In the genomic region with DNA sequence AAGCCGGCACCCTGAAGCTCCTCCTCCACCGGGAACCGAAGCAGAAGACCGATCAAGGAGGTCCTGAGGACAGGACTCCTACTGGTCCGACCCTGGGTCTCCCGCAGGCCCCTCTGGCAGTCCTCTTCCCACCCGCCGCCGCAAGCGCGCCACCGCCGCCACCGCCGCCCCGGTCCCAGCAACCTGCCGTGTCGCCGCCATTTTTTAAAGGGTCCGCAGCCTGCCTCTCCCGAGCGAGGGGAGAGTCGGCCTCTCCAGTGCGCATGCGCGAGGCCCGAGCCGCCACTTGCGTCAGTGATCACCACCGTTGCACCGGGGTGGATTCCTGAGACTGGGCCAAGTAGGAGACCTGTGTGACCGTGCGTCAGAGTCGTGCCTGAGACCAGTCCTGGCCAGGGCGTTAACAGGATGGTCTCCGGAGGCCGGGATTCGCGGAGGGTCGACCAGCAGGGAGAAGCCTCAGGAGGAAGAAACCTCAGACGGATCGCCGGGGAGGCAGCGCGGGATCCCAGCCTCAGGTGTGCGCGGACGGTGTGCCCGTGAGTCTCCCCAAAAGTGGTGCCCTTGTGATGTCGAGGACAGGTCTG, we compare ENCODE assay signal across 23 cellular contexts. TPM values are rescaled to one million over a fixed set of nuclear protein-coding genes. Genes with fewer than 3 reads are reported as not detected.
DNase-seq lines count a peak whose midpoint lies in the region; ATAC-seq and TF ChIP-seq lines count a peak whose summit lies in the region.
"Had no signal": no experiment of that assay in that cellular context is flagged by ENCODE, and none has a peak within 500 bp of the region (broad histone marks: within the 10 kb centered on the region; RNA-seq: fewer than 3 reads in every experiment).

No MANE protein-coding gene starts in this region.

- ATAC-seq in lower lobe of right lung, result no peak
- ATAC-seq: activated CD8-positive, alpha-beta T cell treated with anti-CD3 and anti-CD28 coated beads, Interleukin-2, amount 10 ng/mL, durations not matched to agents 7 days and 5 days had no signal

- no peaks in the 10 kb centered on the region for H3K4me1 Mint-ChIP-seq in nephron progenitor cell
- H3K4me1 Mint-ChIP-seq in activated naive CD8-positive, alpha-beta T cell treated with anti-CD3 and anti-CD28 coated beads for 36 hours, result no peaks in the 10 kb centered on the region
- no peaks in the 10 kb centered on the region for H3K4me1 Mint-ChIP-seq in endothelial cell (ENCODE audit: unreplicated experiment)

- no peaks in the 10 kb centered on the region for H3K27me3 ChIP-seq in lower lobe of right lung (ENCODE audit: low read depth)
- H3K27me3 ChIP-seq: BE2C, spleen, tibial nerve had no signal

- peaks cover 46% of the 10 kb centered on the region for H3K9me3 Mint-ChIP-seq in nephron progenitor cell
- peaks cover 26% of the 10 kb centered on the region for H3K9me3 Mint-ChIP-seq in activated naive CD8-positive, alpha-beta T cell treated with anti-CD3 and anti-CD28 coated beads for 36 hours
- peaks cover 28% of the 10 kb centered on the region for H3K9me3 Mint-ChIP-seq in endothelial cell (ENCODE audit: unreplicated experiment)

- H3K4me3 Mint-ChIP-seq in nephron progenitor cell (no peak overlapping the region), endothelial cell (ENCODE audit: unreplicated experiment) (no peak overlapping the region)
- no peak overlapping the region for H3K4me3 Mint-ChIP-seq in activated naive CD8-positive, alpha-beta T cell treated with anti-CD3 and anti-CD28 coated beads for 36 hours
- H3K4me3 Mint-ChIP-seq: activated CD8-positive, alpha-beta T cell treated with anti-CD3 and anti-CD28 coated beads, Interleukin-2, amount 10 ng/mL, durations not matched to agents 7 days and 5 days; stimulated activated naive CD8-positive, alpha-beta T cell treated with anti-CD3 and anti-CD28 coated beads, Interleukin-15, Interleukin-2, amounts not matched to agents 100 ng/mL and 50 ng/mL, for 24 hours had no signal

- H3K27me3 Mint-ChIP-seq in nephron progenitor cell (ENCODE audit: low read depth, poor library complexity), result peaks cover 5% of the 10 kb centered on the region
- no peaks in the 10 kb centered on the region for H3K27me3 Mint-ChIP-seq in activated naive CD8-positive, alpha-beta T cell treated with anti-CD3 and anti-CD28 coated beads for 36 hours
- H3K27me3 Mint-ChIP-seq in endothelial cell (ENCODE audit: unreplicated experiment), result peaks cover 11% of the 10 kb centered on the region
- H3K27me3 Mint-ChIP-seq: stimulated activated naive CD8-positive, alpha-beta T cell treated with anti-CD3 and anti-CD28 coated beads, Interleukin-15, Interleukin-2, amounts not matched to agents 100 ng/mL and 50 ng/mL, for 24 hours had no signal

- no peak overlapping the region for H3K27ac Mint-ChIP-seq in nephron progenitor cell
- H3K27ac Mint-ChIP-seq in activated naive CD8-positive, alpha-beta T cell treated with anti-CD3 and anti-CD28 coated beads for 36 hours, result no peak overlapping the region
- H3K27ac Mint-ChIP-seq in endothelial cell (ENCODE audit: unreplicated experiment), result no peak overlapping the region
- H3K27ac Mint-ChIP-seq: activated CD8-positive, alpha-beta T cell treated with anti-CD3 and anti-CD28 coated beads, Interleukin-2, amount 10 ng/mL, durations not matched to agents 7 days and 5 days; stimulated activated naive CD8-positive, alpha-beta T cell treated with anti-CD3 and anti-CD28 coated beads, Interleukin-15, Interleukin-2, amounts not matched to agents 100 ng/mL and 50 ng/mL, for 24 hours had no signal

- DNase-seq in NCI-H187 (lab: John Stamatoyannopoulos, UW) (peak; percentile 26 to 41), NCI-H187 treated with DMSO at 0.1 percent for 48 hours (lab: John Stamatoyannopoulos, UW) (no peak), ELR (ENCODE audit: low read depth) (peak; percentile 15), RPMI7951 (ENCODE audit: low read depth) (peak; percentile 72), lower lobe of right lung (peak; percentile 41), nephron progenitor cell (no peak), endothelial cell (ENCODE audit: low spot score) (no peak)
- DNase-seq in activated naive CD8-positive, alpha-beta T cell treated with anti-CD3 and anti-CD28 coated beads for 36 hours, result no peak
- DNase-seq: activated CD8-positive, alpha-beta T cell treated with anti-CD3 and anti-CD28 coated beads, Interleukin-2, amount 10 ng/mL, durations not matched to agents 7 days and 5 days; activated naive CD4-positive, alpha-beta T cell; BE2C; dermis blood vessel endothelial cell; DMS79; KG1; MV-4-11; NCI-H1694 treated with DMSO at 0.1 percent for 48 hours; NCI-H226; spleen; stimulated activated CD4-positive, alpha-beta T cell treated with anti-CD3 and anti-CD28 coated beads, Interleukin-4, amount 100 ng/mL, for 4 hours had no signal

- no peak for TF ChIP-seq CTCF in lower lobe of right lung (IDR thresholded peaks at IDR 0.05)
- no peak for TF ChIP-seq CTCF in nephron progenitor cell (IDR thresholded peaks at IDR 0.05)
- no peak for TF ChIP-seq CTCF in endothelial cell (IDR thresholded peaks at IDR 0.05; ENCODE audit: unreplicated experiment)

- H3K4me3 ChIP-seq in lower lobe of right lung, result no peak overlapping the region
- H3K4me3 ChIP-seq: lung, spleen had no signal

- H3K4me1 ChIP-seq in lower lobe of right lung, result no peaks in the 10 kb centered on the region
- H3K4me1 ChIP-seq: BE2C, spleen, tibial nerve had no signal

- H3K36me3 Mint-ChIP-seq in nephron progenitor cell (ENCODE audit: low read depth), result peaks cover 35% of the 10 kb centered on the region
- H3K36me3 Mint-ChIP-seq in activated naive CD8-positive, alpha-beta T cell treated with anti-CD3 and anti-CD28 coated beads for 36 hours, result peaks cover 6% of the 10 kb centered on the region
- peaks cover 26% of the 10 kb centered on the region for H3K36me3 Mint-ChIP-seq in endothelial cell (ENCODE audit: low read depth, unreplicated experiment)

- no peak overlapping the region for H3K27ac ChIP-seq in lower lobe of right lung
- H3K27ac ChIP-seq: RWPE1, spleen, tibial nerve had no signal

- intact Hi-C loops in lower lobe of right lung (cut with DNase I), result no loop called here

- H3K36me3 ChIP-seq in lower lobe of right lung, result no peaks in the 10 kb centered on the region
- H3K36me3 ChIP-seq: BE2C, spleen had no signal

- H3K9me3 ChIP-seq in lower lobe of right lung, result no peaks in the 10 kb centered on the region
- H3K9me3 ChIP-seq: BE2C had no signal

RNA-seq across cellular contexts. Expression of a gene that starts 51.6 kb away (rescaled TPM):
- 103 and 114 TPM in 2 replicates for total RNA-seq in RPMI7951 (2014; rRNA removed; shearing (Covaris generic))
- total RNA-seq in lower lobe of right lung, result 37.3 TPM
- 100 to 1,000 TPM; 116 to 120 TPM for total RNA-seq in activated naive CD8-positive, alpha-beta T cell treated with anti-CD3 and anti-CD28 coated beads for 36 hours
- total RNA-seq in endothelial cell (ENCODE audit: unreplicated experiment), result 45.5 TPM

RNA-seq across cellular contexts. Expression of a gene that starts 52.0 kb away (rescaled TPM):
- total RNA-seq in RPMI7951 (2014; rRNA removed; shearing (Covaris generic)), result 2.6 and 3.6 TPM in 2 replicates
- total RNA-seq in lower lobe of right lung (3.7 TPM), endothelial cell (ENCODE audit: unreplicated experiment) (3.7 TPM)
- total RNA-seq in activated naive CD8-positive, alpha-beta T cell treated with anti-CD3 and anti-CD28 coated beads for 36 hours, result 1 to 10 TPM; 1.7 to 2.1 TPM

Comparison
In these comparisons a context has a peak if more than half of its experiments do, and no peak if none do; other contexts are left out.
1. DNase-seq: peak in NCI-H187 (2 of 2), ELR (single experiment), RPMI7951 (single experiment) and lower lobe of right lung (single experiment); none in NCI-H187 treated with DMSO at 0.1 percent for 48 hours (single experiment), nephron progenitor cell (single experiment), activated naive CD8-positive, alpha-beta T cell treated with anti-CD3 and anti-CD28 coated beads for 36 hours (single experiment) and endothelial cell (single experiment).